8 cellular contexts compared by ENCODE assay signal in genomic region chr2:197197808-197198409, GRCh38.
DNase-seq lines count a peak whose midpoint lies in the region; ATAC-seq and TF ChIP-seq lines count a peak whose summit lies in the region.
"Had no signal": no experiment of that assay in that cellular context is flagged by ENCODE, and none has a peak within 500 bp of the region (broad histone marks: within the 10 kb centered on the region; RNA-seq: fewer than 3 reads in every experiment).

No MANE protein-coding gene starts in this region.

- H3K4me3 ChIP-seq in GM06990 (replicated peaks; ENCODE audit: low read depth, low read length), result peak overlapping the region; percentile 63
- H3K4me3 ChIP-seq in Karpas-422 (ENCODE audit: low read length), result peak overlapping the region; percentile 59

- peaks cover 90% of the 10 kb centered on the region for H3K79me2 ChIP-seq in Karpas-422 (ENCODE audit: low read length)

- H3K4me1 ChIP-seq in Karpas-422 (ENCODE audit: low read length), result peaks cover 60% of the 10 kb centered on the region

- no peaks in the 10 kb centered on the region for H4K20me1 ChIP-seq in Karpas-422 (ENCODE audit: insufficient read depth, low read depth, low read length)

- peak overlapping the region; percentile 88 for H3K27ac ChIP-seq in Karpas-422 (ENCODE audit: low read length)

- H3K27ac Mint-ChIP-seq in progenitor cell of endocrine pancreas, result peak overlapping the region; percentile 14

- peak overlapping the region; percentile 56 for H3K9ac ChIP-seq in Karpas-422 (ENCODE audit: low read length)

- H2AFZ ChIP-seq in Karpas-422 (ENCODE audit: low read length), result no peak overlapping the region

- H3K36me3 Mint-ChIP-seq in progenitor cell of endocrine pancreas (ENCODE audit: insufficient read depth), result no peaks in the 10 kb centered on the region

- no peaks in the 10 kb centered on the region for H3K27me3 Mint-ChIP-seq in progenitor cell of endocrine pancreas

- no peak for ATAC-seq in HG03354 (IDR thresholded peaks at IDR 0.05; ENCODE audit: poor library complexity, severe bottlenecking, unreplicated experiment)
- ATAC-seq in HG03469 (IDR thresholded peaks at IDR 0.05; ENCODE audit: unreplicated experiment), result no peak

- no peaks in the 10 kb centered on the region for H3K9me3 ChIP-seq in Karpas-422 (ENCODE audit: low read length)

- TF ChIP-seq CTCF in GM06990 (IDR thresholded peaks at IDR 0.05; ENCODE audit: insufficient read depth, low read length, poor library complexity, severe bottlenecking) (no peak), progenitor cell of endocrine pancreas (IDR thresholded peaks at IDR 0.05; ENCODE audit: unreplicated experiment) (no peak)

- H3K27me3 ChIP-seq in GM06990 (replicated peaks; ENCODE audit: control insufficient read depth, insufficient read depth, low read length), result no peaks in the 10 kb centered on the region
- no peaks in the 10 kb centered on the region for H3K27me3 ChIP-seq in Karpas-422 (ENCODE audit: low read length)

- peak overlapping the region; percentile 75 for H3K4me2 ChIP-seq in Karpas-422 (ENCODE audit: low read depth, low read length, poor library complexity, severe bottlenecking)

- H3K4me1 Mint-ChIP-seq in progenitor cell of endocrine pancreas (ENCODE audit: low read depth), result no peaks in the 10 kb centered on the region

- no peaks in the 10 kb centered on the region for H3K9me2 ChIP-seq in Karpas-422 (replicated peaks; ENCODE audit: insufficient read depth, low read length)

- DNase-seq in GM06990 (ENCODE audit: extremely low read depth, insufficient read length) (no peak), Karpas-422 (no peak), progenitor cell of endocrine pancreas (ENCODE audit: low spot score, unreplicated experiment) (no peak), LoVo (ENCODE audit: low spot score) (no peak)
- DNase-seq in central memory CD4-positive, alpha-beta T cell, result peak; percentile 49
- DNase-seq: SHP77 treated with DMSO at 0.1 percent for 48 hours had no signal

- H3K9me3 Mint-ChIP-seq in progenitor cell of endocrine pancreas (ENCODE audit: low read depth), result no peaks in the 10 kb centered on the region

- no peak overlapping the region for H3K4me3 Mint-ChIP-seq in progenitor cell of endocrine pancreas (ENCODE audit: low read depth)

- no peaks in the 10 kb centered on the region for H3K36me3 ChIP-seq in GM06990 (ENCODE audit: control insufficient read depth, insufficient read depth, low read length)
- peaks cover under 1% of the 10 kb centered on the region; the same call in 1 of the 2 replicates for H3K36me3 ChIP-seq in Karpas-422 (ENCODE audit: insufficient read depth, low read length)
